23 cellular contexts compared by ENCODE assay signal in genomic region chr14:62736426-62737043, GRCh38.
"Had no signal": no experiment of that assay in that cellular context is flagged by ENCODE, and none has a peak within 500 bp of the region (broad histone marks: within the 10 kb centered on the region; RNA-seq: fewer than 3 reads in every experiment).

No MANE protein-coding gene starts in this region.

- H3K9ac ChIP-seq: parathyroid adenoma had no signal

- H3K27me3 ChIP-seq: breast epithelium, gastrocnemius medialis, right lobe of liver, suprapubic skin, transverse colon had no signal

- H3K4me1 ChIP-seq: breast epithelium, gastrocnemius medialis, heart left ventricle, parathyroid adenoma, right lobe of liver, suprapubic skin, transverse colon had no signal

- H3K27ac ChIP-seq: breast epithelium, coronary artery, gastrocnemius medialis, heart left ventricle, parathyroid adenoma, right lobe of liver, suprapubic skin, transverse colon had no signal

- H3K9me3 Mint-ChIP-seq: activated CD4-positive, alpha-beta T cell treated with anti-CD3 and anti-CD28 coated beads, Interleukin-2, amount 10 ng/mL, durations not matched to agents 24 days and 14 days; activated naive CD4-positive, alpha-beta T cell treated with anti-CD3 and anti-CD28 coated beads, Interleukin-2, amount 10 ng/mL, durations not matched to agents 7 days and 5 days; activated T-cell treated with anti-CD3 and anti-CD28 coated beads, Interleukin-2, amount 50 U/mL, for 24 hours had no signal

- H3K4me3 Mint-ChIP-seq: activated CD4-positive, alpha-beta T cell treated with anti-CD3 and anti-CD28 coated beads, Interleukin-2, amount 10 ng/mL, durations not matched to agents 24 days and 14 days; activated CD8-positive, alpha-beta T cell treated with anti-CD3 and anti-CD28 coated beads, Interleukin-2, amount 10 ng/mL, durations not matched to agents 7 days and 5 days; activated naive CD4-positive, alpha-beta T cell treated with anti-CD3 and anti-CD28 coated beads, Interleukin-2, amount 10 ng/mL, durations not matched to agents 7 days and 5 days; activated naive CD8-positive, alpha-beta T cell treated with anti-CD3 and anti-CD28 coated beads, Interleukin-2, amount 50 U/mL, for 24 hours; activated T-cell treated with anti-CD3 and anti-CD28 coated beads, Interleukin-2, amount 50 U/mL, for 24 hours; immature natural killer cell; natural killer cell; stimulated activated naive CD8-positive, alpha-beta T cell treated with anti-CD3 and anti-CD28 coated beads, Interleukin-15, amount 100 ng/mL, for 72 hours; T-cell had no signal

- H3K4me3 ChIP-seq: breast epithelium, coronary artery, gastrocnemius medialis, heart left ventricle, right lobe of liver, smooth muscle cell, suprapubic skin, transverse colon had no signal

- H3K27ac Mint-ChIP-seq: activated CD4-positive, alpha-beta T cell treated with anti-CD3 and anti-CD28 coated beads, Interleukin-2, amount 10 ng/mL, durations not matched to agents 24 days and 14 days; activated CD8-positive, alpha-beta T cell treated with anti-CD3 and anti-CD28 coated beads, Interleukin-2, amount 10 ng/mL, durations not matched to agents 7 days and 5 days; activated naive CD4-positive, alpha-beta T cell treated with anti-CD3 and anti-CD28 coated beads, Interleukin-2, amount 10 ng/mL, durations not matched to agents 7 days and 5 days; activated naive CD8-positive, alpha-beta T cell treated with anti-CD3 and anti-CD28 coated beads, Interleukin-2, amount 50 U/mL, for 24 hours; activated T-cell treated with anti-CD3 and anti-CD28 coated beads, Interleukin-2, amount 50 U/mL, for 24 hours; activated T-helper 2 cell treated with anti-CD3 and anti-CD28 coated beads, Interferon-gamma antibody, Interleukin-2, Interleukin-4, amounts not matched to agents 10 μg/mL and 5 μg/mL and 100 μg/mL, durations not matched to agents 14 hours and 24 hours and 36 hours; immature natural killer cell; natural killer cell; stimulated activated naive CD8-positive, alpha-beta T cell treated with anti-CD3 and anti-CD28 coated beads, Interleukin-15, amount 100 ng/mL, for 72 hours; T-cell had no signal

- H3K27me3 Mint-ChIP-seq: activated CD4-positive, alpha-beta T cell treated with anti-CD3 and anti-CD28 coated beads, Interleukin-2, amount 10 ng/mL, durations not matched to agents 24 days and 14 days; activated naive CD4-positive, alpha-beta T cell treated with anti-CD3 and anti-CD28 coated beads, Interleukin-2, amount 10 ng/mL, durations not matched to agents 7 days and 5 days; activated naive CD8-positive, alpha-beta T cell treated with anti-CD3 and anti-CD28 coated beads, Interleukin-2, amount 50 U/mL, for 24 hours; activated T-cell treated with anti-CD3 and anti-CD28 coated beads, Interleukin-2, amount 50 U/mL, for 24 hours; stimulated activated naive CD8-positive, alpha-beta T cell treated with anti-CD3 and anti-CD28 coated beads, Interleukin-15, amount 100 ng/mL, for 72 hours; T-cell had no signal

- H3K36me3 Mint-ChIP-seq: activated naive CD4-positive, alpha-beta T cell treated with anti-CD3 and anti-CD28 coated beads, Interleukin-2, amount 10 ng/mL, durations not matched to agents 7 days and 5 days; immature natural killer cell; natural killer cell; T-cell had no signal

- H2AFZ ChIP-seq: parathyroid adenoma had no signal

- H3K4me1 Mint-ChIP-seq: activated CD4-positive, alpha-beta T cell treated with anti-CD3 and anti-CD28 coated beads, Interleukin-2, amount 10 ng/mL, durations not matched to agents 24 days and 14 days; activated naive CD4-positive, alpha-beta T cell treated with anti-CD3 and anti-CD28 coated beads, Interleukin-2, amount 10 ng/mL, durations not matched to agents 7 days and 5 days; activated naive CD8-positive, alpha-beta T cell treated with anti-CD3 and anti-CD28 coated beads, Interleukin-2, amount 50 U/mL, for 24 hours; immature natural killer cell; natural killer cell; stimulated activated naive CD8-positive, alpha-beta T cell treated with anti-CD3 and anti-CD28 coated beads, Interleukin-15, amount 100 ng/mL, for 72 hours; T-cell had no signal

- H3K36me3 ChIP-seq: breast epithelium, gastrocnemius medialis, heart left ventricle, right lobe of liver, suprapubic skin, transverse colon had no signal

- FAIRE-seq: endometrium had no signal

- H3K9me3 ChIP-seq: breast epithelium, gastrocnemius medialis, right lobe of liver, suprapubic skin, transverse colon had no signal

- H3K79me2 ChIP-seq: parathyroid adenoma had no signal

- DNase-seq: activated CD4-positive, alpha-beta T cell treated with anti-CD3 and anti-CD28 coated beads, Interleukin-2, amount 10 ng/mL, durations not matched to agents 24 days and 14 days; activated CD8-positive, alpha-beta T cell treated with anti-CD3 and anti-CD28 coated beads, Interleukin-2, amount 10 ng/mL, durations not matched to agents 7 days and 5 days; activated naive CD4-positive, alpha-beta T cell treated with anti-CD3 and anti-CD28 coated beads, Interleukin-2, amount 10 ng/mL, durations not matched to agents 7 days and 5 days; activated naive CD8-positive, alpha-beta T cell treated with anti-CD3 and anti-CD28 coated beads, Interleukin-2, amount 50 U/mL, for 24 hours; activated T-cell treated with anti-CD3 and anti-CD28 coated beads, Interleukin-2, amount 50 U/mL, for 24 hours; aorta; erythroblast; gastrocnemius medialis; heart left ventricle; immature natural killer cell; natural killer cell; right lobe of liver; stimulated activated CD4-positive, alpha-beta T cell treated with anti-CD3 and anti-CD28 coated beads, Interleukin-4, amount 100 ng/mL, for 1 hour; stimulated activated naive CD8-positive, alpha-beta T cell treated with anti-CD3 and anti-CD28 coated beads, Interleukin-15, amount 100 ng/mL, for 72 hours; T-cell; transverse colon had no signal

- H3K4me2 ChIP-seq: smooth muscle cell had no signal
